Comparison of ENCODE assay signal across 13 cellular contexts in genomic region chr3:56775356-56775914, GRCh38. TPM values are rescaled to one million over a fixed set of nuclear protein-coding genes. Genes with fewer than 3 reads are reported as not detected.
DNase-seq lines count a peak whose midpoint lies in the region; ATAC-seq and TF ChIP-seq lines count a peak whose summit lies in the region.
"Had no signal": no experiment of that assay in that cellular context is flagged by ENCODE, and none has a peak within 500 bp of the region (broad histone marks: within the 10 kb centered on the region; RNA-seq: fewer than 3 reads in every experiment).

No MANE protein-coding gene starts in this region.

- H3K4me2 ChIP-seq in fibroblast of lung (ENCODE audit: extremely low read depth, insufficient read depth, low read length), result peak overlapping the region; percentile 68

- H3K9me3 ChIP-seq in fibroblast of lung (ENCODE audit: control insufficient read depth, insufficient read depth, low read depth, low read length) (no peaks in the 10 kb centered on the region), spleen (no peaks in the 10 kb centered on the region)
- H3K9me3 ChIP-seq: right lobe of liver had no signal

- no peaks in the 10 kb centered on the region for H3K9me3 Mint-ChIP-seq in activated CD4-positive, alpha-beta T cell treated with anti-CD3 and anti-CD28 coated beads, Interleukin-2, amount 10 ng/mL, durations not matched to agents 24 days and 14 days
- H3K9me3 Mint-ChIP-seq in T-cell, result no peaks in the 10 kb centered on the region

- H3K4me1 Mint-ChIP-seq in activated CD4-positive, alpha-beta T cell treated with anti-CD3 and anti-CD28 coated beads, Interleukin-2, amount 10 ng/mL, durations not matched to agents 24 days and 14 days, result peaks cover 62% of the 10 kb centered on the region
- peaks cover 79 to 91% (median 83%) of the 10 kb centered on the region in 3 donors for H3K4me1 Mint-ChIP-seq in T-cell

- H2AFZ ChIP-seq in fibroblast of lung (ENCODE audit: low read length), result no peak overlapping the region

- no peak overlapping the region for H3K4me3 Mint-ChIP-seq in activated CD4-positive, alpha-beta T cell treated with anti-CD3 and anti-CD28 coated beads, Interleukin-2, amount 10 ng/mL, durations not matched to agents 24 days and 14 days
- H3K4me3 Mint-ChIP-seq in T-cell, result peak overlapping the region in 2 of 3 donors; percentile 22 to 41

- H3K4me1 ChIP-seq in fibroblast of lung (ENCODE audit: control insufficient read depth, extremely low read depth, insufficient read depth, low read length), result no peaks in the 10 kb centered on the region
- peaks cover 4 to 72% (median 56%) of the 10 kb centered on the region in 6 donors for H3K4me1 ChIP-seq in spleen
- H3K4me1 ChIP-seq: right lobe of liver had no signal

- peak overlapping the region; percentile 15 for H3K27ac Mint-ChIP-seq in activated CD4-positive, alpha-beta T cell treated with anti-CD3 and anti-CD28 coated beads, Interleukin-2, amount 10 ng/mL, durations not matched to agents 24 days and 14 days
- H3K27ac Mint-ChIP-seq in T-cell, result peak overlapping the region; percentile 65 to 75

- H3K4me3 ChIP-seq in fibroblast of lung (replicated peaks in 1 of 4; ENCODE audit: control extremely low read depth in 1 of 4, insufficient read depth in 1 of 4, low read depth in 3 of 4, low read length in 4 of 4) (no peak overlapping the region), spleen (no peak overlapping the region)
- H3K4me3 ChIP-seq: right lobe of liver had no signal

- CTCF ChIA-PET in T-cell (lab: Charles Lee), result interaction anchor here in 1 of 2 donors (0.7 to 10.4 kb wide), 4 partner anchors 17 to 213 kb away, joined by 3 to 131 read pairs (median 3); partner anchors contain the start of gene ARHGEF3

- no peak for TF ChIP-seq POLR2A in spleen (IDR thresholded peaks at IDR 0.05)

- POLR2A ChIA-PET in T-cell (lab: Charles Lee), result interaction anchor here in 1 of 2 donors (0.6 to 0.7 kb wide), 2 partner anchors 17 to 137 kb away, joined by 3 read pairs; no protein-coding TSS in a partner anchor

- TF ChIP-seq CTCF in fibroblast of lung (conservative IDR thresholded peaks at IDR 0.05 in 1 of 2, IDR thresholded peaks at IDR 0.05 in 1 of 2; ENCODE audit: low read depth in 1 of 2, low read length in 2 of 2) (no peak), spleen (IDR thresholded peaks at IDR 0.05 in 8 of 11, conservative IDR thresholded peaks at IDR 0.05 in 3 of 11) (no peak)

- H3K27ac ChIP-seq in fibroblast of lung (ENCODE audit: insufficient read depth, low read length) (no peak overlapping the region), spleen (peak overlapping the region in 6 of 8 donors; percentile 23 to 89 (median 68))
- H3K27ac ChIP-seq: right lobe of liver had no signal

- no peaks in the 10 kb centered on the region for H3K27me3 ChIP-seq in fibroblast of lung (ENCODE audit: control insufficient read depth, insufficient read depth, low read length)
- H3K27me3 ChIP-seq in spleen (replicated peaks in 1 of 7), result no peaks in the 10 kb centered on the region

- H3K36me3 ChIP-seq in fibroblast of lung (ENCODE audit: control insufficient read depth, insufficient read depth, low read length), result no peaks in the 10 kb centered on the region
- H3K36me3 ChIP-seq in spleen, result peaks cover 0 to 42% (median 12%) of the 10 kb centered on the region in 6 donors
- H3K36me3 ChIP-seq: right lobe of liver had no signal

- no peaks in the 10 kb centered on the region for H4K20me1 ChIP-seq in fibroblast of lung (ENCODE audit: control insufficient read depth, extremely low read depth, insufficient read depth, low read length)

- intact Hi-C loops in activated CD4-positive, alpha-beta T cell treated with anti-CD3 and anti-CD28 coated beads, Interleukin-2, amount 10 ng/mL, durations not matched to agents 24 days and 14 days (cut with micrococcal nuclease), result no loop called here
- intact Hi-C loops in spleen (cut with DNase I; ENCODE audit: low total_unique reads), result no loop called here

- ATAC-seq in T-cell (replicated peaks in 1 of 4), result peak in 1 of 4 experiments; percentile 32
- ATAC-seq in HG02870 (IDR thresholded peaks at IDR 0.05; ENCODE audit: unreplicated experiment), result no peak

- no peak overlapping the region for H3K9ac ChIP-seq in fibroblast of lung (ENCODE audit: insufficient read depth, low read length)

- H3K27me3 Mint-ChIP-seq in activated CD4-positive, alpha-beta T cell treated with anti-CD3 and anti-CD28 coated beads, Interleukin-2, amount 10 ng/mL, durations not matched to agents 24 days and 14 days, result no peaks in the 10 kb centered on the region
- no peaks in the 10 kb centered on the region for H3K27me3 Mint-ChIP-seq in T-cell

- H3K36me3 Mint-ChIP-seq in activated CD4-positive, alpha-beta T cell treated with anti-CD3 and anti-CD28 coated beads, Interleukin-2, amount 10 ng/mL, durations not matched to agents 24 days and 14 days (ENCODE audit: low read depth), result peaks cover 59% of the 10 kb centered on the region
- H3K36me3 Mint-ChIP-seq in T-cell, result peaks cover 50% of the 10 kb centered on the region

- 78 to 91% (median 82%) methylated on average over 8 of the region's 8 CpGs for WGBS in spleen, 5 donors

- H3K79me2 ChIP-seq in fibroblast of lung (ENCODE audit: control insufficient read depth, insufficient read depth, low read length), result no peaks in the 10 kb centered on the region

- no peak for DNase-seq in activated CD4-positive, alpha-beta T cell treated with anti-CD3 and anti-CD28 coated beads, Interleukin-2, amount 10 ng/mL, durations not matched to agents 24 days and 14 days
- no peak for DNase-seq in activated CD4-positive, alpha-beta T cell treated with anti-CD3 and anti-CD28 coated beads for 1 hour
- peak in 1 of 34 experiments; percentile 15 for DNase-seq in T-cell
- DNase-seq in fibroblast of lung (ENCODE audit: low read depth in 2 of 2), result no peak
- DNase-seq in spleen, result no peak
- DNase-seq in NK-92 (lab: John Stamatoyannopoulos, UW; ENCODE audit: unreplicated experiment), result no peak
- DNase-seq in stimulated activated CD4-positive, alpha-beta T cell treated with anti-CD3 and anti-CD28 coated beads, Interleukin-1b, Interleukin-23, amount 100 ng/mL, for 48 hours, result no peak
- DNase-seq: ACHN, aorta, NCI-H2171 treated with DMSO at 0.1 percent for 48 hours, OCI-M1, right lobe of liver had no signal

RNA-seq across cellular contexts. Expression of gene ARHGEF3, which starts 26.3 kb away (rescaled TPM):
- 52.7 and 54.4 TPM in 2 replicates for total RNA-seq in activated CD4-positive, alpha-beta T cell treated with anti-CD3 and anti-CD28 coated beads, Interleukin-2, amount 10 ng/mL, durations not matched to agents 24 days and 14 days
- total RNA-seq in T-cell, result 100 to 1,000 TPM in 4 of 5 donors, 10 to 100 TPM in 1; 93.4 to 132 (median 124) TPM
- 14.1 and 16.7 TPM in 2 replicates for total RNA-seq in fibroblast of lung
- polyA plus RNA-seq in fibroblast of lung, result 2.6 and 9.2 TPM in 2 replicates
- polyA plus RNA-seq in fibroblast of lung (2012), result 1.8 and 6.8 TPM in 2 replicates
- 2.6 and 6.3 TPM in 2 replicates for polyA minus RNA-seq in fibroblast of lung (ENCODE audit: low replicate concordance)
- total RNA-seq in spleen, result 10 to 100 TPM; 29.6 to 35.1 (median 33.4) TPM
- 10 to 100 TPM in 1 of 3 donors, 1 to 10 TPM in 2; 8.0 to 11.3 (median 9.5) TPM for polyA plus RNA-seq in spleen
